ENCODE assay signal across 8 cellular contexts in genomic region chr5:151223447-151224264, GRCh38. TPM values are rescaled to one million over a fixed set of nuclear protein-coding genes. Genes with fewer than 3 reads are reported as not detected.
DNase-seq lines count a peak whose midpoint lies in the region; ATAC-seq and TF ChIP-seq lines count a peak whose summit lies in the region.

Gene CCDC69 (minus strand): TSS chr5:151224092. CDS start chr5:151223970, 122 bp downstream.

- H3K4me3 ChIP-seq in CD4-positive, alpha-beta memory T cell (ENCODE audit: low read length in 2 of 2), result peak within 1 kb of the TSS; percentile 59 to 88
- H3K4me3 ChIP-seq in esophagus squamous epithelium, result peak within 1 kb of the TSS; percentile 65 to 98 (median 77)
- peak within 1 kb of the TSS; percentile 67 to 89 for H3K4me3 ChIP-seq in muscle layer of colon (ENCODE audit: low read depth in 1 of 2, low read length in 2 of 2)

- intact Hi-C loops in CD4-positive, alpha-beta memory T cell (cut with micrococcal nuclease), result loop anchor here (1.0 to 10.0 kb wide), 8 partner anchors 9 to 159 kb away; partner anchors contain the start of gene ANXA6
- intact Hi-C loops in esophagus squamous epithelium (cut with DNase I), result no loop called here

- H3K27me3 ChIP-seq in CD4-positive, alpha-beta memory T cell (ENCODE audit: insufficient read depth, low read length), result no peaks in the 10 kb centered on the region
- H3K27me3 ChIP-seq in esophagus squamous epithelium (no peaks in the 10 kb centered on the region), muscle layer of colon (ENCODE audit: control insufficient read depth in 1 of 2, insufficient read depth in 2 of 2, low read length in 2 of 2) (no peaks in the 10 kb centered on the region)

- H3K27ac Mint-ChIP-seq in CD4-positive, alpha-beta memory T cell, result peak within 1 kb of the TSS; percentile 93 to 96 (median 95)
- peak within 1 kb of the TSS; percentile 90 for H3K27ac Mint-ChIP-seq in activated T-cell treated with anti-CD3 and anti-CD28 coated beads, Interleukin-2, amount 50 U/mL, for 24 hours

- 0 to 2% methylated on average over 6 to 12 of the region's 58 CpGs for WGBS in esophagus squamous epithelium, 2 donors

- no peaks in the 10 kb centered on the region for H3K27me3 Mint-ChIP-seq in CD4-positive, alpha-beta memory T cell
- H3K27me3 Mint-ChIP-seq in activated T-cell treated with anti-CD3 and anti-CD28 coated beads, Interleukin-2, amount 50 U/mL, for 24 hours, result no peaks in the 10 kb centered on the region

- peak within 1 kb of the TSS; percentile 85 to 97 (median 92) for H3K4me3 Mint-ChIP-seq in CD4-positive, alpha-beta memory T cell
- peak within 1 kb of the TSS; percentile 87 for H3K4me3 Mint-ChIP-seq in activated T-cell treated with anti-CD3 and anti-CD28 coated beads, Interleukin-2, amount 50 U/mL, for 24 hours

- ATAC-seq in HG03280 (IDR thresholded peaks at IDR 0.05; ENCODE audit: unreplicated experiment), result peak; percentile 72

- no peaks in the 10 kb centered on the region for H3K9me3 ChIP-seq in CD4-positive, alpha-beta memory T cell (ENCODE audit: control insufficient read depth in 1 of 2, low read length in 2 of 2)
- H3K9me3 ChIP-seq in esophagus squamous epithelium, result no peaks in the 10 kb centered on the region
- no peaks in the 10 kb centered on the region for H3K9me3 ChIP-seq in muscle layer of colon (ENCODE audit: low read length)

- no peaks in the 10 kb centered on the region for H3K9me3 Mint-ChIP-seq in CD4-positive, alpha-beta memory T cell
- no peaks in the 10 kb centered on the region for H3K9me3 Mint-ChIP-seq in activated T-cell treated with anti-CD3 and anti-CD28 coated beads, Interleukin-2, amount 50 U/mL, for 24 hours

- TF ChIP-seq CTCF in esophagus squamous epithelium (IDR thresholded peaks at IDR 0.05), result peak in 5 of 6 experiments; percentile 9 to 26 (median 22)

- CTCF ChIA-PET in CD4-positive, alpha-beta memory T cell (lab: Charles Lee; ENCODE audit: partially characterized antibody), result interaction anchor here (1.6 to 13.2 kb wide), 10 partner anchors 10 to 97 kb away, joined by 3 to 149 read pairs (median 14); partner anchors contain the start of gene GM2A

- H3K4me1 ChIP-seq in CD4-positive, alpha-beta memory T cell (ENCODE audit: insufficient read depth, low read length), result peaks cover 68% of the 10 kb centered on the region
- H3K4me1 ChIP-seq in esophagus squamous epithelium (peaks cover 11 to 67% (median 32%) of the 10 kb centered on the region in 3 donors), muscle layer of colon (ENCODE audit: insufficient read depth, low read length) (peaks cover 45% of the 10 kb centered on the region)

- peak within 1 kb of the TSS; percentile 79 for H3K9ac ChIP-seq in muscle layer of colon (ENCODE audit: low read length)

- TF ChIP-seq POLR2A in GM19099 (IDR thresholded peaks at IDR 0.05; ENCODE audit: extremely low read depth, insufficient read length, low read depth) (peak; percentile 89), esophagus squamous epithelium (IDR thresholded peaks at IDR 0.05) (peak in 2 of 4 donors; percentile 89)

- DNase-seq in CD4-positive, alpha-beta memory T cell, result peak; percentile 42 to 57 (median 47)
- peak; percentile 56 for DNase-seq in NOMO-1 treated with dmso at 0.1 percent for 144 hours (lab: John Stamatoyannopoulos, UW; ENCODE audit: unreplicated experiment)
- peak; percentile 80 for DNase-seq in activated T-cell treated with anti-CD3 and anti-CD28 coated beads, Interleukin-2, amount 50 U/mL, for 24 hours
- no peak for DNase-seq in esophagus squamous epithelium (lab: John Stamatoyannopoulos, UW)
- DNase-seq in superior temporal gyrus (ENCODE audit: extremely low spot score), result peak; percentile 55

- H3K27ac ChIP-seq in CD4-positive, alpha-beta memory T cell (ENCODE audit: low read depth, low read length), result peak within 1 kb of the TSS; percentile 96
- peak within 1 kb of the TSS; percentile 83 to 97 (median 89) for H3K27ac ChIP-seq in esophagus squamous epithelium
- H3K27ac ChIP-seq in muscle layer of colon (ENCODE audit: low read depth, low read length), result peak within 1 kb of the TSS; percentile 97

- H3K4me1 Mint-ChIP-seq in CD4-positive, alpha-beta memory T cell, result peaks cover 46 to 67% (median 56%) of the 10 kb centered on the region in 4 donors
- H3K4me1 Mint-ChIP-seq in activated T-cell treated with anti-CD3 and anti-CD28 coated beads, Interleukin-2, amount 50 U/mL, for 24 hours (ENCODE audit: low read depth), result peaks cover 59% of the 10 kb centered on the region

- H3K36me3 ChIP-seq in CD4-positive, alpha-beta memory T cell (ENCODE audit: insufficient read depth, low read length), result no peaks in the 10 kb centered on the region
- H3K36me3 ChIP-seq in esophagus squamous epithelium, result no peaks in the 10 kb centered on the region
- no peaks in the 10 kb centered on the region for H3K36me3 ChIP-seq in muscle layer of colon (ENCODE audit: insufficient read depth, low read length)

- POLR2A ChIA-PET in CD4-positive, alpha-beta memory T cell (lab: Charles Lee; ENCODE audit: partially characterized antibody), result interaction anchor here (0.7 to 7.3 kb wide), 38 partner anchors 8 to 774 kb away, joined by 3 to 335 read pairs (median 6); partner anchors contain the start of genes ANXA6, GM2A, RBM22 and RPS14

- peaks cover 16 to 39% of the 10 kb centered on the region in 2 donors for H3K36me3 Mint-ChIP-seq in CD4-positive, alpha-beta memory T cell
- H3K36me3 Mint-ChIP-seq in activated T-cell treated with anti-CD3 and anti-CD28 coated beads, Interleukin-2, amount 50 U/mL, for 24 hours (ENCODE audit: low read depth), result peaks cover 32% of the 10 kb centered on the region

RNA-seq across cellular contexts. Expression of gene CCDC69, which starts in this region (rescaled TPM):
- total RNA-seq in CD4-positive, alpha-beta memory T cell, result 10 to 100 TPM; 93.5 to 93.9 TPM
- polyA plus RNA-seq in CD4-positive, alpha-beta memory T cell, result 10 to 100 TPM; 38.9 to 83.0 TPM
- 10 to 100 TPM; 10.9 to 87.0 (median 37.8) TPM for total RNA-seq in esophagus squamous epithelium
